Comparison of ENCODE assay signal across 21 cellular contexts in genomic region chr2:232319117-232320037, GRCh38. TPM values are rescaled to one million over a fixed set of nuclear protein-coding genes. Genes with fewer than 3 reads are reported as not detected.
A peak's percentile ranks its signal among the peaks of the same experiment; 100 is the strongest.
DNase-seq lines count a peak whose midpoint lies in the region; ATAC-seq and TF ChIP-seq lines count a peak whose summit lies in the region.
"Had no signal": no experiment of that assay in that cellular context is flagged by ENCODE, and none has a peak within 500 bp of the region (broad histone marks: within the 10 kb centered on the region; RNA-seq: fewer than 3 reads in every experiment).

No MANE protein-coding gene starts in this region.

- H3K9me3 Mint-ChIP-seq in activated naive CD8-positive, alpha-beta T cell (ENCODE audit: low read depth), result no peaks in the 10 kb centered on the region
- peaks cover 5% of the 10 kb centered on the region for H3K9me3 Mint-ChIP-seq in neural progenitor cell

- H3K4me2 ChIP-seq in osteoblast (ENCODE audit: insufficient read depth, low read length), result no peak overlapping the region
- no peak overlapping the region for H3K4me2 ChIP-seq in neural progenitor cell
- H3K4me2 ChIP-seq: hepatocyte had no signal

- H3K27ac ChIP-seq in KOPT-K1 (ENCODE audit: low read depth, low read length, poor library complexity, severe bottlenecking), result peak overlapping the region; percentile 61
- no peak overlapping the region for H3K27ac ChIP-seq in osteoblast (ENCODE audit: low read depth, low read length)
- H3K27ac ChIP-seq in neural progenitor cell, result no peak overlapping the region
- H3K27ac ChIP-seq: hepatocyte, parathyroid adenoma, uterus had no signal

- H3K9ac ChIP-seq in neural progenitor cell, result no peak overlapping the region
- H3K9ac ChIP-seq: parathyroid adenoma had no signal

- no peak for ATAC-seq in GM19395 (IDR thresholded peaks at IDR 0.05; ENCODE audit: unreplicated experiment)

- H3K4me1 ChIP-seq in osteoblast (ENCODE audit: insufficient read depth, low read length) (peaks cover 17% of the 10 kb centered on the region), neural progenitor cell (no peaks in the 10 kb centered on the region)
- H3K4me1 ChIP-seq: uterus had no signal

- H3K27me3 ChIP-seq in osteoblast (ENCODE audit: insufficient read depth, low read length), result no peaks in the 10 kb centered on the region
- H3K27me3 ChIP-seq in neural progenitor cell, result no peaks in the 10 kb centered on the region
- H3K27me3 ChIP-seq: hepatocyte, uterus had no signal

- H3K36me3 Mint-ChIP-seq in activated naive CD8-positive, alpha-beta T cell, result no peaks in the 10 kb centered on the region
- H3K36me3 Mint-ChIP-seq in neural progenitor cell, result peaks cover 4% of the 10 kb centered on the region

- no peaks in the 10 kb centered on the region for H3K9me3 ChIP-seq in KOPT-K1 (ENCODE audit: insufficient read depth, low read length, poor library complexity, severe bottlenecking)
- H3K9me3 ChIP-seq in osteoblast (ENCODE audit: low read depth, low read length), result no peaks in the 10 kb centered on the region
- no peaks in the 10 kb centered on the region for H3K9me3 ChIP-seq in neural progenitor cell (ENCODE audit: low read depth)
- H3K9me3 ChIP-seq: uterus had no signal

- H4K20me1 ChIP-seq in osteoblast (ENCODE audit: insufficient read depth, low read length) (peaks cover 10% of the 10 kb centered on the region), neural progenitor cell (ENCODE audit: low read depth) (peaks cover 2% of the 10 kb centered on the region)

- no peaks in the 10 kb centered on the region for H3K79me2 ChIP-seq in osteoblast (ENCODE audit: insufficient read depth, low read length)
- H3K79me2 ChIP-seq in neural progenitor cell (ENCODE audit: low read depth), result no peaks in the 10 kb centered on the region
- H3K79me2 ChIP-seq: hepatocyte had no signal

- no peaks in the 10 kb centered on the region for H3K36me3 ChIP-seq in KOPT-K1 (ENCODE audit: insufficient read depth, low read length)
- H3K36me3 ChIP-seq in osteoblast (ENCODE audit: insufficient read depth, low read length), result no peaks in the 10 kb centered on the region
- H3K36me3 ChIP-seq in neural progenitor cell, result no peaks in the 10 kb centered on the region
- H3K36me3 ChIP-seq: uterus had no signal

- H2AFZ ChIP-seq in osteoblast (ENCODE audit: low read length) (no peak overlapping the region), neural progenitor cell (replicated peaks) (no peak overlapping the region)
- H2AFZ ChIP-seq: hepatocyte, parathyroid adenoma had no signal

- H3F3A ChIP-seq in neural progenitor cell (ENCODE audit: low read depth), result no peaks in the 10 kb centered on the region

- peak overlapping the region; percentile 36 for H3K4me3 Mint-ChIP-seq in activated naive CD8-positive, alpha-beta T cell
- no peak overlapping the region for H3K4me3 Mint-ChIP-seq in neural progenitor cell

- peak; percentile 57 for DNase-seq in activated CD8-positive, alpha-beta memory T cell treated with anti-CD3 and anti-CD28 coated beads for 24 hours
- no peak for DNase-seq in activated CD8-positive, alpha-beta memory T cell treated with anti-CD3 and anti-CD28 coated beads, Interleukin-2, amount 50 U/mL, for 4 hours
- DNase-seq in osteoblast (ENCODE audit: insufficient read length, low spot score, missing footprints), result peak; percentile 56
- DNase-seq in neural progenitor cell (ENCODE audit: low spot score), result no peak
- no peak for DNase-seq in cerebellum (ENCODE audit: low spot score)
- DNase-seq: activated effector memory CD4-positive, alpha-beta T cell treated with Interleukin-2 at 50 U/mL for 16 hours; Calu3; effector CD4-positive, alpha-beta T cell; GDM1; IMR-90; NCI-H2171 treated with DMSO at 0.1 percent for 48 hours; small intestine; stimulated activated naive CD4-positive, alpha-beta T cell treated with Interleukin-2 at 50 U/mL for 16 hours; SW 1271; uterus had no signal

- TF ChIP-seq CTCF in osteoblast (IDR thresholded peaks at IDR 0.05; ENCODE audit: extremely low read depth, low read depth, low read length) (no peak), neural progenitor cell (IDR thresholded peaks at IDR 0.05) (no peak)

- H3K27me3 Mint-ChIP-seq in activated naive CD8-positive, alpha-beta T cell, result no peaks in the 10 kb centered on the region
- H3K27me3 Mint-ChIP-seq in neural progenitor cell (ENCODE audit: insufficient read depth, low read depth), result peaks cover 2% of the 10 kb centered on the region

- peak overlapping the region; percentile 89 for H3K27ac Mint-ChIP-seq in activated naive CD8-positive, alpha-beta T cell
- no peak overlapping the region for H3K27ac Mint-ChIP-seq in neural progenitor cell

- peaks cover 94% of the 10 kb centered on the region for H3K4me1 Mint-ChIP-seq in activated naive CD8-positive, alpha-beta T cell (ENCODE audit: low read depth)
- H3K4me1 Mint-ChIP-seq in neural progenitor cell, result peaks cover 18% of the 10 kb centered on the region

- H3K4me3 ChIP-seq in osteoblast (ENCODE audit: insufficient read depth, low read length) (no peak overlapping the region), neural progenitor cell (no peak overlapping the region)
- H3K4me3 ChIP-seq: hepatocyte, uterus had no signal

RNA-seq across cellular contexts. Expression of gene ALPP, which starts 59.2 kb away (rescaled TPM):
- total RNA-seq in osteoblast (not detected in 2 replicates), neural progenitor cell (ENCODE audit: low replicate concordance) (not detected in 2 replicates), cerebellum (not detected)
- total RNA-seq: Calu3, IMR-90, mononuclear cell had no signal

Comparison
In these comparisons a context has a peak if more than half of its experiments do, and no peak if none do; other contexts are left out.
1. DNase-seq: peak in activated CD8-positive, alpha-beta memory T cell treated with anti-CD3 and anti-CD28 coated beads for 24 hours (single experiment) and osteoblast (single experiment); none in activated CD8-positive, alpha-beta memory T cell treated with anti-CD3 and anti-CD28 coated beads, Interleukin-2, amount 50 U/mL, for 4 hours (single experiment), neural progenitor cell (single experiment) and cerebellum (single experiment).